Comparison of ENCODE assay signal across 29 cellular contexts in the genomic region with DNA sequence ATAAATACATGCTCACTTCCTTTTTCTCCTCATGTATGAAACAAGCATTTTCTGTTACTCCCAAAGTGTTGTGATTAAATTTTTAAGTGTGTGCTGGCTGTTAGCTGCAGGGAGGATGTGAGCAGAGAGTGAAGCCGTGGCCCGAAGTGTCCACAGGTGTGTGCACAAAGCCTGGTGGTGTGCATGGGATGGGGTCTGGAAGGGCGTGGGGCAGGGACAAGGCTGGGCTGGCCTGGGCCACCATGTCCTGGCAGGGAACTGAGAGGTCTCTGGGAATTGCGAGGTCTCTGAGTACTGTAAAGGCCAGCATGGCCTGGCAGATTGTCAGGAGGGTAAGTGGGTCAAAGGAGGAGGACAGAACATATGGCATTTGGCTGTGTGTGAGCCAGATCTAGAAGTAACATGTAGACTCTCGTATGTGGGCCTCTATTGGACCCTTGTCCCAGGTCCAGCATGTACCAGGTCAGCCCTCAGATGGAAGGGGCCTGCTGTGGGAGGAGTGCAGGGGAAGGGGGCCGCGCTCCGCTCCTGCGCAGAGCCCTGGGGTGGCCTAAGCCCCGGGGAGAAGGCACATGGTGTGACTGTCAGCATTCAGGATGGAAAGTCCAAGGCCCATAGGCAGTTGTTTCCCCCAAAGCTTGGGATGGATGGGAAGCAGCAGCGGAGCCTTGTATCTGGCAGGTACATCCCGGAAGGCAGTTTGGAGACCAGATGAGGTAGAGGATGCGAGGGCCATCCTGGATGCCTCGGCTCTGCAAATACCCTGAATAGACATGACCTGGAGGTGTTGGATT. TPM values are rescaled to one million over a fixed set of nuclear protein-coding genes. Genes with fewer than 3 reads are reported as not detected.
"Had no signal": no experiment of that assay in that cellular context is flagged by ENCODE, and none has a peak within 500 bp of the region (broad histone marks: within the 10 kb centered on the region; RNA-seq: fewer than 3 reads in every experiment).

No MANE protein-coding gene starts in this region.

- H3K4me3 Mint-ChIP-seq: activated CD4-positive, alpha-beta memory T cell treated with anti-CD3 and anti-CD28 coated beads, Interleukin-2, amount 10 ng/mL, durations not matched to agents 7 days and 5 days; activated CD4-positive, alpha-beta T cell treated with anti-CD3 and anti-CD28 coated beads for 36 hours; activated naive CD8-positive, alpha-beta T cell treated with anti-CD3 and anti-CD28 coated beads, Interleukin-2, amount 10 ng/mL, durations not matched to agents 7 days and 5 days; activated T-cell treated with anti-CD3 and anti-CD28 coated beads, Interleukin-2, amount 50 U/mL, for 72 hours; T-cell had no signal

- DNase-seq: activated CD4-positive, alpha-beta memory T cell treated with anti-CD3 and anti-CD28 coated beads, Interleukin-2, amount 10 ng/mL, durations not matched to agents 7 days and 5 days; activated CD4-positive, alpha-beta T cell treated with anti-CD3 and anti-CD28 coated beads for 36 hours; activated CD4-positive, alpha-beta T cell treated with anti-CD3 and anti-CD28 coated beads, Interleukin-2, amount 50 U/mL, for 1 hour; activated naive CD4-positive, alpha-beta T cell treated with anti-CD3 and anti-CD28 coated beads, Interleukin-2, amount 50 U/mL, for 16 hours; activated naive CD8-positive, alpha-beta T cell treated with anti-CD3 and anti-CD28 coated beads, Interleukin-2, amount 10 ng/mL, durations not matched to agents 7 days and 5 days; activated T-cell treated with anti-CD3 and anti-CD28 coated beads for 4 hours; activated T-cell treated with anti-CD3 and anti-CD28 coated beads, Interleukin-2, amount 50 U/mL, for 72 hours; adrenal gland; anterior cingulate cortex; KG1; NCI-H1092 treated with DMSO at 0.1 percent for 48 hours; NCI-H1417 treated with DMSO at 0.1 percent for 48 hours; NCI-H1694; NCI-H2029; NCI-H2107; NCI-H2171 treated with DMSO at 0.1 percent for 48 hours; NCI-H226; NCI-H526 treated with DMSO at 0.1 percent for 48 hours; NCI-H82; T-cell; T-helper 2 cell; T1000; WERI-Rb-1 had no signal

- H3K4me1 Mint-ChIP-seq: activated CD4-positive, alpha-beta T cell treated with anti-CD3 and anti-CD28 coated beads for 36 hours; activated naive CD8-positive, alpha-beta T cell treated with anti-CD3 and anti-CD28 coated beads, Interleukin-2, amount 10 ng/mL, durations not matched to agents 7 days and 5 days had no signal

- H3K27ac ChIP-seq: adrenal gland, breast epithelium, SK-N-MC, WERI-Rb-1 had no signal

- H3K4me3 ChIP-seq: adrenal gland, breast epithelium, SK-N-MC had no signal

- H3K36me3 Mint-ChIP-seq: activated naive CD8-positive, alpha-beta T cell treated with anti-CD3 and anti-CD28 coated beads, Interleukin-2, amount 10 ng/mL, durations not matched to agents 7 days and 5 days; T-cell had no signal

- H3K9me3 Mint-ChIP-seq: activated CD4-positive, alpha-beta memory T cell treated with anti-CD3 and anti-CD28 coated beads, Interleukin-2, amount 10 ng/mL, durations not matched to agents 7 days and 5 days; activated naive CD8-positive, alpha-beta T cell treated with anti-CD3 and anti-CD28 coated beads, Interleukin-2, amount 10 ng/mL, durations not matched to agents 7 days and 5 days; activated T-cell treated with anti-CD3 and anti-CD28 coated beads, Interleukin-2, amount 50 U/mL, for 72 hours; T-cell had no signal

- H3K27ac Mint-ChIP-seq: activated CD4-positive, alpha-beta memory T cell treated with anti-CD3 and anti-CD28 coated beads, Interleukin-2, amount 10 ng/mL, durations not matched to agents 7 days and 5 days; activated CD4-positive, alpha-beta T cell treated with anti-CD3 and anti-CD28 coated beads for 36 hours; activated naive CD8-positive, alpha-beta T cell treated with anti-CD3 and anti-CD28 coated beads, Interleukin-2, amount 10 ng/mL, durations not matched to agents 7 days and 5 days; activated T-cell treated with anti-CD3 and anti-CD28 coated beads, Interleukin-2, amount 50 U/mL, for 72 hours; T-cell had no signal

- H3K4me1 ChIP-seq: adrenal gland, breast epithelium had no signal

- H3K9me3 ChIP-seq: adrenal gland, breast epithelium had no signal

- ATAC-seq: activated CD4-positive, alpha-beta T cell treated with anti-CD3 and anti-CD28 coated beads for 36 hours; activated T-cell treated with anti-CD3 and anti-CD28 coated beads, Interleukin-2, amount 50 U/mL, for 72 hours; Right ventricle myocardium inferior; T-cell had no signal

- H3K36me3 ChIP-seq: adrenal gland, breast epithelium, WERI-Rb-1 had no signal

RNA-seq across cellular contexts. Expression of a gene that starts 45.1 kb away (rescaled TPM):
- total RNA-seq: activated CD4-positive, alpha-beta memory T cell treated with anti-CD3 and anti-CD28 coated beads, Interleukin-2, amount 10 ng/mL, durations not matched to agents 7 days and 5 days; activated CD4-positive, alpha-beta T cell treated with anti-CD3 and anti-CD28 coated beads for 36 hours; activated CD8-positive, alpha-beta memory T cell treated with anti-CD3 and anti-CD28 coated beads for 36 hours; activated naive CD8-positive, alpha-beta T cell treated with anti-CD3 and anti-CD28 coated beads, Interleukin-2, amount 10 ng/mL, durations not matched to agents 7 days and 5 days; activated T-cell treated with anti-CD3 and anti-CD28 coated beads, Interleukin-2, amount 50 U/mL, for 72 hours; M059J; NCI-H460; T-cell had no signal
